Comparison of ENCODE assay signal across 9 cellular contexts in genomic region chr16:50259334-50260205, GRCh38. TPM values are rescaled to one million over a fixed set of nuclear protein-coding genes. Genes with fewer than 3 reads are reported as not detected.
DNase-seq lines count a peak whose midpoint lies in the region; ATAC-seq and TF ChIP-seq lines count a peak whose summit lies in the region.
"Had no signal": no experiment of that assay in that cellular context is flagged by ENCODE, and none has a peak within 500 bp of the region (broad histone marks: within the 10 kb centered on the region; RNA-seq: fewer than 3 reads in every experiment).

No MANE protein-coding gene starts in this region.

- no peak for DNase-seq in HFFc6
- peak in 2 of 3 donors; percentile 15 to 50 for DNase-seq in Peyer's patch
- peak; percentile 77 for DNase-seq in left cardiac atrium
- DNase-seq in spleen: peak; percentile 72
- no peak for DNase-seq in vagina (ENCODE audit: extremely low spot score in 2 of 2)
- no peak for DNase-seq in activated T-cell treated with anti-CD3 and anti-CD28 coated beads, Interleukin-2, amount 50 U/mL, for 48 hours

- H3K27ac ChIP-seq in Peyer's patch: peak overlapping the region in 2 of 4 donors; percentile 39 to 55
- peak overlapping the region in 6 of 8 donors; percentile 26 to 68 (median 53) for H3K27ac ChIP-seq in spleen
- H3K27ac ChIP-seq in vagina: no peak overlapping the region

- H3K4me3 ChIP-seq in Peyer's patch (no peak overlapping the region), spleen (peak overlapping the region in 1 of 8 donors; percentile 22), vagina (no peak overlapping the region)

- H3K27ac Mint-ChIP-seq in HFFc6: peak overlapping the region; percentile 51; the same call in 1 of the 2 replicates

- peak overlapping the region; percentile 43 for H3K4me3 Mint-ChIP-seq in HFFc6

- peak; percentile 80 to 87 for ATAC-seq in left cardiac atrium
- no peak for ATAC-seq in HG02642 (IDR thresholded peaks at IDR 0.05; ENCODE audit: poor library complexity, unreplicated experiment)
- no peak for ATAC-seq in GM18909 (IDR thresholded peaks at IDR 0.05; ENCODE audit: poor library complexity, unreplicated experiment)
- ATAC-seq: esophagus mucosa had no signal

- intact Hi-C loops in left cardiac atrium (cut with DNase I): no loop called here
- intact Hi-C loops in spleen (cut with DNase I; ENCODE audit: low total_unique reads): no loop called here
- intact Hi-C loops in vagina (cut with DNase I): no loop called here

- H3K4me1 ChIP-seq in Peyer's patch (peaks cover 0 to 7% (median 0%) of the 10 kb centered on the region in 4 donors), spleen (peaks cover 10 to 41% (median 18%) of the 10 kb centered on the region in 6 donors), vagina (peaks cover 14% of the 10 kb centered on the region)

- H3K9me3 Mint-ChIP-seq in HFFc6: no peaks in the 10 kb centered on the region

- peaks cover 26% of the 10 kb centered on the region for H3K4me1 Mint-ChIP-seq in HFFc6 (ENCODE audit: low read depth)

- H3K27me3 ChIP-seq in Peyer's patch (no peaks in the 10 kb centered on the region), spleen (replicated peaks in 1 of 7) (no peaks in the 10 kb centered on the region), vagina (no peaks in the 10 kb centered on the region)

- H3K9me3 ChIP-seq in Peyer's patch (no peaks in the 10 kb centered on the region), spleen (no peaks in the 10 kb centered on the region), vagina (no peaks in the 10 kb centered on the region)

- TF ChIP-seq POLR2A in Peyer's patch (IDR thresholded peaks at IDR 0.05): no peak
- TF ChIP-seq POLR2A in spleen (IDR thresholded peaks at IDR 0.05): no peak
- TF ChIP-seq POLR2A in vagina (IDR thresholded peaks at IDR 0.05): no peak

- H3K36me3 ChIP-seq in Peyer's patch (no peaks in the 10 kb centered on the region), spleen (no peaks in the 10 kb centered on the region), vagina (no peaks in the 10 kb centered on the region)

- TF ChIP-seq CTCF in HFFc6 (IDR thresholded peaks at IDR 0.05): no peak
- no peak for TF ChIP-seq CTCF in Peyer's patch (IDR thresholded peaks at IDR 0.05)
- TF ChIP-seq CTCF in spleen (IDR thresholded peaks at IDR 0.05 in 8 of 11, conservative IDR thresholded peaks at IDR 0.05 in 3 of 11): no peak
- no peak for TF ChIP-seq CTCF in vagina (IDR thresholded peaks at IDR 0.05)

- H3K27me3 Mint-ChIP-seq in HFFc6 (ENCODE audit: insufficient read depth): peaks cover 4% of the 10 kb centered on the region

- WGBS in spleen, 5 donors: 33 to 45% (median 35%) methylated on average over 21 to 23 of the region's 23 CpGs

- peaks cover 14% of the 10 kb centered on the region for H3K36me3 Mint-ChIP-seq in HFFc6 (ENCODE audit: low read depth)

RNA-seq across cellular contexts. Expression of gene ADCY7, which starts 6.8 kb away (rescaled TPM):
- total RNA-seq in HFFc6 (2021; fragmentation: NEBNext Ultra II Directional; extraction: Animal tissue kit (Norgen Biotek cat#: 25700)): 10 to 100 TPM; 32.7 to 48.1 (median 41.9) TPM
- total RNA-seq in Peyer's patch (10 to 100 TPM in 3 of 4 donors, 1 to 10 TPM in 1; 6.5 to 67.7 (median 21.5) TPM), left cardiac atrium (10 to 100 TPM; 14.3 to 23.7 TPM), spleen (100 to 1,000 TPM in 5 of 7 donors, 10 to 100 TPM in 2; 68.6 to 158 (median 126) TPM), vagina (18.9 TPM)
- polyA plus RNA-seq in spleen: 10 to 100 TPM in 2 of 3 donors, 1 to 10 TPM in 1; 9.8 to 32.3 (median 16.3) TPM

Comparison
In these comparisons a context has a peak if more than half of its experiments do, and no peak if none do; other contexts are left out.
1. DNase-seq: peak in Peyer's patch (2 of 3), left cardiac atrium (single experiment) and spleen (single experiment); none in HFFc6 (single experiment), vagina (0 of 2) and activated T-cell treated with anti-CD3 and anti-CD28 coated beads, Interleukin-2, amount 50 U/mL, for 48 hours (0 of 2).
2. ATAC-seq: peak in left cardiac atrium (2 of 2); none in HG02642 (single experiment) and GM18909 (single experiment).